Comparison of ENCODE assay signal across 35 cellular contexts in the genomic region with DNA sequence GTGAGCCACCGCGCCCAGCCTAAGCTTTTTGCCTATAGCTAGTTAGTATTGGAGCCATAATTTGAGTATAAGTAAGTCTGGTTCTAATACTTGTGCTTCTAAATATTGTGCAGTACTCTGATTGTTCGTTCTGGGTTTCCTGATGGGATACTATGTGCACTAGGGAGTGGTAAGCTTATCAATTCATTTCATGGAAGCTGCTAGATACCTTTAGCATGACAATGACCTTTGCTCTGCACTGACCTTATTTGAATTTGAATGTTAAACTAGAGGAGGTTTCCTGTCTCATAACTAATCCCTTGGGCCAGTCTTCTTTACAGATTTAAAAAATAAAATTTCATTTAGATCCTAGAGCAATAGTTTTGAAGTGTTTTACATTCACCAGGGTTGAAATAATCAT.
"Had no signal": no experiment of that assay in that cellular context is flagged by ENCODE, and none has a peak within 500 bp of the region (broad histone marks: within the 10 kb centered on the region; RNA-seq: fewer than 3 reads in every experiment).

No MANE protein-coding gene starts in this region.

- H3K27me3 Mint-ChIP-seq: activated B cell treated with CpG ODN at 0.5 μM for 24 hours; activated CD4-positive, alpha-beta memory T cell treated with anti-CD3 and anti-CD28 coated beads for 36 hours; activated CD4-positive, alpha-beta T cell treated with anti-CD3 and anti-CD28 coated beads, Interleukin-2, amount 10 ng/mL, durations not matched to agents 24 days and 14 days; activated CD8-positive, alpha-beta T cell treated with anti-CD3 and anti-CD28 coated beads for 36 hours; activated naive CD8-positive, alpha-beta T cell treated with anti-CD3 and anti-CD28 coated beads for 36 hours; activated T-helper 17 cell treated with anti-CD3 and anti-CD28 coated beads, Interleukin-2, amount 50 U/mL, for 72 hours had no signal

- H3K4me3 ChIP-seq: adrenal gland, body of pancreas, breast epithelium had no signal

- H3K27ac ChIP-seq: adrenal gland, body of pancreas, brain microvascular endothelial cell, breast epithelium, VCaP had no signal

- H3K27me3 ChIP-seq: adrenal gland, body of pancreas, brain microvascular endothelial cell, breast epithelium had no signal

- DNase-seq: activated B cell treated with CpG ODN at 0.5 μM for 24 hours; activated CD4-positive, alpha-beta memory T cell treated with anti-CD3 and anti-CD28 coated beads for 36 hours; activated CD4-positive, alpha-beta T cell treated with anti-CD3 and anti-CD28 coated beads for 4 hours; activated CD4-positive, alpha-beta T cell treated with anti-CD3 and anti-CD28 coated beads, Interleukin-2, amount 10 ng/mL, durations not matched to agents 24 days and 14 days; activated CD4-positive, alpha-beta T cell treated with anti-CD3 and anti-CD28 coated beads, Interleukin-2, amount 50 U/mL, for 1 hour; activated CD4-positive, alpha-beta T cell treated with anti-CD3 and anti-CD28 coated beads, Interleukin-2, amount 50 U/mL, for 4 hours; activated CD4-positive, CD25-positive, alpha-beta regulatory T cell treated with anti-CD3 and anti-CD28 coated beads, Interleukin-2, amount 50 U/mL, for 72 hours; activated CD8-positive, alpha-beta memory T cell treated with anti-CD3 and anti-CD28 coated beads, Interleukin-2, amount 50 U/mL, for 4 hours; activated CD8-positive, alpha-beta T cell treated with anti-CD3 and anti-CD28 coated beads for 36 hours; activated effector memory CD4-positive, alpha-beta T cell treated with anti-CD3 and anti-CD28 coated beads, Interleukin-2, amount 50 U/mL, for 16 hours; activated gamma-delta T cell treated with Interleukin-2 at 50 U/mL for 16 hours; activated naive CD4-positive, alpha-beta T cell; activated naive CD4-positive, alpha-beta T cell treated with anti-CD3 and anti-CD28 coated beads for 36 hours; activated naive CD4-positive, alpha-beta T cell treated with anti-CD3 and anti-CD28 coated beads, Interleukin-2, amount 50 U/mL, for 16 hours; activated naive CD8-positive, alpha-beta T cell treated with anti-CD3 and anti-CD28 coated beads for 36 hours; activated T-cell treated with anti-CD3 and anti-CD28 coated beads for 4 hours; activated T-cell treated with anti-CD3 and anti-CD28 coated beads, Interleukin-2, amount 50 U/mL, for 1 hour; activated T-cell treated with anti-CD3 and anti-CD28 coated beads, Interleukin-2, amount 50 U/mL, for 4 hours; activated T-cell treated with anti-CD3 and anti-CD28 coated beads, Interleukin-2, amount 50 U/mL, for 72 hours; adrenal gland; amniotic stem cell; aorta; body of pancreas; brain microvascular endothelial cell; central memory CD4-positive, alpha-beta T cell; T-helper 1 cell; T-helper 2 cell; T-helper 9 cell had no signal

- H3K4me1 ChIP-seq: adrenal gland, breast epithelium had no signal

- ATAC-seq: activated CD8-positive, alpha-beta T cell treated with anti-CD3 and anti-CD28 coated beads for 36 hours; activated naive CD4-positive, alpha-beta T cell treated with anti-CD3 and anti-CD28 coated beads, Interleukin-2, amount 50 U/mL, for 72 hours; activated T-cell treated with anti-CD3 and anti-CD28 coated beads, Interleukin-2, amount 50 U/mL, for 4 hours; activated T-cell treated with anti-CD3 and anti-CD28 coated beads, Interleukin-2, amount 50 U/mL, for 72 hours; activated T-helper 17 cell treated with anti-CD3 and anti-CD28 coated beads, Interleukin-2, amount 50 U/mL, for 72 hours; body of pancreas had no signal

- H3K4me1 Mint-ChIP-seq: activated B cell treated with CpG ODN at 0.5 μM for 24 hours; activated T-helper 17 cell treated with anti-CD3 and anti-CD28 coated beads, Interleukin-2, amount 50 U/mL, for 72 hours had no signal

- H3K4me3 Mint-ChIP-seq: activated B cell treated with CpG ODN at 0.5 μM for 24 hours; activated CD4-positive, alpha-beta memory T cell treated with anti-CD3 and anti-CD28 coated beads for 36 hours; activated CD4-positive, alpha-beta T cell treated with anti-CD3 and anti-CD28 coated beads, Interleukin-2, amount 10 ng/mL, durations not matched to agents 24 days and 14 days; activated CD8-positive, alpha-beta T cell treated with anti-CD3 and anti-CD28 coated beads for 36 hours; activated naive CD4-positive, alpha-beta T cell treated with anti-CD3 and anti-CD28 coated beads for 36 hours; activated naive CD8-positive, alpha-beta T cell treated with anti-CD3 and anti-CD28 coated beads for 36 hours; activated T-cell treated with anti-CD3 and anti-CD28 coated beads, Interleukin-2, amount 50 U/mL, for 4 hours; activated T-cell treated with anti-CD3 and anti-CD28 coated beads, Interleukin-2, amount 50 U/mL, for 72 hours; activated T-helper 1 cell treated with anti-CD3 and anti-CD28 coated beads, Interleukin-12 subunit alpha, Interleukin-12 subunit beta, Interleukin-2, Interleukin-4 antibody, amounts not matched to agents 30 ng/mL and 10 ng/mL and 1 ng/mL, durations not matched to agents 14 hours and 24 hours and 36 hours; activated T-helper 17 cell treated with anti-CD3 and anti-CD28 coated beads, Interleukin-2, amount 50 U/mL, for 72 hours; T-helper 1 cell treated with Interleukin-12 subunit alpha and Interleukin-12 subunit beta and Interleukin-4 antibody, amounts not matched to agents 30 μg/mL and 1 μg/mL, for 36 hours; T-helper 2 cell treated with Interferon-gamma antibody and Interleukin-4, amounts not matched to agents 5 μg/mL and 100 μg/mL, for 36 hours had no signal

- H3K27ac Mint-ChIP-seq: activated B cell treated with CpG ODN at 0.5 μM for 24 hours; activated CD4-positive, alpha-beta memory T cell treated with anti-CD3 and anti-CD28 coated beads for 36 hours; activated CD4-positive, alpha-beta T cell treated with anti-CD3 and anti-CD28 coated beads, Interleukin-2, amount 10 ng/mL, durations not matched to agents 24 days and 14 days; activated CD8-positive, alpha-beta T cell treated with anti-CD3 and anti-CD28 coated beads for 36 hours; activated naive CD4-positive, alpha-beta T cell treated with anti-CD3 and anti-CD28 coated beads for 36 hours; activated naive CD4-positive, alpha-beta T cell treated with anti-CD3 and anti-CD28 coated beads, Interleukin-2, amount 50 U/mL, for 72 hours; activated naive CD8-positive, alpha-beta T cell treated with anti-CD3 and anti-CD28 coated beads for 36 hours; activated T-cell treated with anti-CD3 and anti-CD28 coated beads, Interleukin-2, amount 50 U/mL, for 72 hours; activated T-helper 1 cell treated with anti-CD3 and anti-CD28 coated beads, Interleukin-12 subunit alpha, Interleukin-12 subunit beta, Interleukin-2, Interleukin-4 antibody, amounts not matched to agents 30 ng/mL and 10 ng/mL and 1 ng/mL, durations not matched to agents 14 hours and 24 hours and 36 hours; activated T-helper 17 cell treated with anti-CD3 and anti-CD28 coated beads, Interleukin-2, amount 50 U/mL, for 72 hours; T-helper 1 cell treated with Interleukin-12 subunit alpha and Interleukin-12 subunit beta and Interleukin-4 antibody, amounts not matched to agents 30 μg/mL and 1 μg/mL, for 36 hours; T-helper 2 cell treated with Interferon-gamma antibody and Interleukin-4, amounts not matched to agents 5 μg/mL and 100 μg/mL, for 36 hours had no signal

- H3K9me3 ChIP-seq: adrenal gland, body of pancreas, breast epithelium had no signal

- H3K36me3 ChIP-seq: adrenal gland, brain microvascular endothelial cell, breast epithelium had no signal

- H3K9me3 Mint-ChIP-seq: activated B cell treated with CpG ODN at 0.5 μM for 24 hours; activated CD4-positive, alpha-beta memory T cell treated with anti-CD3 and anti-CD28 coated beads for 36 hours; activated CD8-positive, alpha-beta T cell treated with anti-CD3 and anti-CD28 coated beads for 36 hours; activated naive CD4-positive, alpha-beta T cell treated with anti-CD3 and anti-CD28 coated beads for 36 hours; activated naive CD4-positive, alpha-beta T cell treated with anti-CD3 and anti-CD28 coated beads, Interleukin-2, amount 50 U/mL, for 72 hours; activated naive CD8-positive, alpha-beta T cell treated with anti-CD3 and anti-CD28 coated beads for 36 hours; activated T-cell treated with anti-CD3 and anti-CD28 coated beads, Interleukin-2, amount 50 U/mL, for 4 hours; activated T-cell treated with anti-CD3 and anti-CD28 coated beads, Interleukin-2, amount 50 U/mL, for 72 hours; activated T-helper 1 cell treated with anti-CD3 and anti-CD28 coated beads, Interleukin-12 subunit alpha, Interleukin-12 subunit beta, Interleukin-2, Interleukin-4 antibody, amounts not matched to agents 30 ng/mL and 10 ng/mL and 1 ng/mL, durations not matched to agents 14 hours and 24 hours and 36 hours; activated T-helper 17 cell treated with anti-CD3 and anti-CD28 coated beads, Interleukin-2, amount 50 U/mL, for 72 hours; T-helper 1 cell treated with Interleukin-12 subunit alpha and Interleukin-12 subunit beta and Interleukin-4 antibody, amounts not matched to agents 30 μg/mL and 1 μg/mL, for 36 hours; T-helper 2 cell treated with Interferon-gamma antibody and Interleukin-4, amounts not matched to agents 5 μg/mL and 100 μg/mL, for 36 hours had no signal
